In the genomic region with DNA sequence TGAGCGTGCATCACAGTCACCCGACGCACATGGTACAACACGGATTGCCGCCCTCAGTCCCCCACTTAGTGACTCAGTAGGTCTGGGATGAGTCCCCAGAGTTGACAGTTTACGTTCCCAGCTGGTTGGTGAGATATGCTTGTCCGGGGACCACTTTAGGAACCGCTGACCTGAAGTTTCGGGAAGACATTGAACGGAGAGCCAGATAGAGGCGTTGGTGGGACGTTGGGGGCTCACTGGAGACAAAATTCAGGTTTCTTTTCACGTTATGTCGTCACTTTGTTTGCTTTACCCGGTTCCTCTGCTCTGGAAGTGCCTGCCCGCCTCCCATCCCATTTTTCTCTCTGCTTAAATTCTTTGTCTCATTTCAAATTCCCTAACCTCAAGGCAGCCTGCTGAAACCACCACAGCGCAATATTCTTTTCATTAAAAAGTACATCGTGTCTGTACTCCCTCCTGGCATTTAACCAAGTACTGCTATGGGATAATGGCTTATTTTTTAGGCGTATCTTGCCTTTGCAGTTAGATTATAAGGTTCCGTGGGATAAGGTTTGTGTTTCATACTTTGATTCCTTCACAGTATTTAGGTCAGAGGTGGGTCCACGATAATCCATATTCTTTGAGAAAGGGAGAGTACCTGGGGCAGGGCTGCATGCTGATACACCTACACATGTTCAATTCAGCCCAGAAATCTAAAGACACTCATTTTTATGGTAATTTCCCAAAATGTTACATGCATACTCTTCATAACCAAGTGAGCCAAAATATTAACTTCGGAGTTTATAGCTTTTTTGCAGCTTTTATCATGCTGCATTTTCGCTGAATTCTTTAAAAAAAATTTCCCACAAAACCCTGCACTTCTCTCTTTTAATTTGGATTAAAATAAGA, we compare ENCODE assay signal across 8 cellular contexts. TPM values are rescaled to one million over a fixed set of nuclear protein-coding genes. Genes with fewer than 3 reads are reported as not detected.
DNase-seq lines count a peak whose midpoint lies in the region; ATAC-seq lines count a peak whose summit lies in the region.

No MANE protein-coding gene starts in this region.

- intact Hi-C loops in Right ventricle myocardium superior (cut with DNase I), result no loop called here
- intact Hi-C loops in left ventricle myocardium superior (cut with micrococcal nuclease), result no loop called here
- intact Hi-C loops in activated T-helper 2 cell treated with anti-CD3 and anti-CD28 coated beads, Interferon-gamma antibody, Interleukin-2, Interleukin-4, amounts not matched to agents 10 μg/mL and 5 μg/mL and 100 μg/mL, durations not matched to agents 14 hours and 24 hours and 36 hours (cut with micrococcal nuclease), result loop anchor here (1.0 to 5.0 kb wide), 6 partner anchors 11 to 209 kb away; a partner anchor contains a TSS

- peak; percentile 45 for DNase-seq in Right ventricle myocardium superior
- DNase-seq in left ventricle myocardium superior, result no peak
- DNase-seq in activated T-helper 2 cell treated with anti-CD3 and anti-CD28 coated beads, Interferon-gamma antibody, Interleukin-2, Interleukin-4, amounts not matched to agents 10 μg/mL and 5 μg/mL and 100 μg/mL, durations not matched to agents 14 hours and 24 hours and 36 hours (ENCODE audit: low spot score), result no peak
- no peak for DNase-seq in cortex of kidney (lab: John Stamatoyannopoulos, UW)
- no peak for DNase-seq in SK-N-DZ (ENCODE audit: low spot score)

- no peaks in the 10 kb centered on the region for H3K9me3 Mint-ChIP-seq in activated T-helper 2 cell treated with anti-CD3 and anti-CD28 coated beads, Interferon-gamma antibody, Interleukin-2, Interleukin-4, amounts not matched to agents 10 μg/mL and 5 μg/mL and 100 μg/mL, durations not matched to agents 14 hours and 24 hours and 36 hours

- H3K9ac ChIP-seq in iPS-20b (ENCODE audit: low read depth, low read length) (peak overlapping the region; percentile 77; the same call in 1 of the 2 replicates), subcutaneous abdominal adipose tissue (ENCODE audit: low read length in 5 of 5) (peak overlapping the region; percentile 85 to 94 (median 89))

- H3K27me3 ChIP-seq in iPS-20b (ENCODE audit: insufficient read depth, low read length) (peaks cover 8% of the 10 kb centered on the region; the same call in 1 of the 2 replicates), subcutaneous abdominal adipose tissue (ENCODE audit: control insufficient read depth in 5 of 5, insufficient read depth in 4 of 5, low read length in 5 of 5) (no peaks in the 10 kb centered on the region)

- peaks cover 36% of the 10 kb centered on the region for H3K4me1 Mint-ChIP-seq in activated T-helper 2 cell treated with anti-CD3 and anti-CD28 coated beads, Interferon-gamma antibody, Interleukin-2, Interleukin-4, amounts not matched to agents 10 μg/mL and 5 μg/mL and 100 μg/mL, durations not matched to agents 14 hours and 24 hours and 36 hours (ENCODE audit: low read depth)

- peak overlapping the region; percentile 88 for H3K4me3 Mint-ChIP-seq in activated T-helper 2 cell treated with anti-CD3 and anti-CD28 coated beads, Interferon-gamma antibody, Interleukin-2, Interleukin-4, amounts not matched to agents 10 μg/mL and 5 μg/mL and 100 μg/mL, durations not matched to agents 14 hours and 24 hours and 36 hours (ENCODE audit: low read depth)

- ATAC-seq in Right ventricle myocardium superior (ENCODE audit: poor library complexity) (no peak), left ventricle myocardium superior (no peak), HG02759 (IDR thresholded peaks at IDR 0.05; ENCODE audit: unreplicated experiment) (no peak)

- H3K36me3 Mint-ChIP-seq in activated T-helper 2 cell treated with anti-CD3 and anti-CD28 coated beads, Interferon-gamma antibody, Interleukin-2, Interleukin-4, amounts not matched to agents 10 μg/mL and 5 μg/mL and 100 μg/mL, durations not matched to agents 14 hours and 24 hours and 36 hours (ENCODE audit: low read depth), result peaks cover 32% of the 10 kb centered on the region

- H3K4me1 ChIP-seq in iPS-20b (ENCODE audit: insufficient read depth, low read length) (no peaks in the 10 kb centered on the region), subcutaneous abdominal adipose tissue (ENCODE audit: control insufficient read depth in 5 of 5, insufficient read depth in 5 of 5, low read length in 5 of 5) (peaks cover 2 to 48% (median 44%) of the 10 kb centered on the region in 5 donors)

- H3K9me3 ChIP-seq in iPS-20b (ENCODE audit: insufficient read depth, low read depth, low read length) (no peaks in the 10 kb centered on the region), subcutaneous abdominal adipose tissue (ENCODE audit: control insufficient read depth in 5 of 5, low read length in 5 of 5) (no peaks in the 10 kb centered on the region)

- H3K27ac Mint-ChIP-seq in activated T-helper 2 cell treated with anti-CD3 and anti-CD28 coated beads, Interferon-gamma antibody, Interleukin-2, Interleukin-4, amounts not matched to agents 10 μg/mL and 5 μg/mL and 100 μg/mL, durations not matched to agents 14 hours and 24 hours and 36 hours, result peak overlapping the region; percentile 92

- H3K27ac ChIP-seq in iPS-20b (ENCODE audit: low read length) (no peak overlapping the region), subcutaneous abdominal adipose tissue (ENCODE audit: low read depth, low read length) (peak overlapping the region; percentile 89)

- H3K36me3 ChIP-seq in iPS-20b (ENCODE audit: insufficient read depth, low read depth, low read length) (peaks cover 12% of the 10 kb centered on the region), subcutaneous abdominal adipose tissue (ENCODE audit: control insufficient read depth in 5 of 5, insufficient read depth in 5 of 5, low read length in 5 of 5) (peaks cover 3 to 9% (median 8%) of the 10 kb centered on the region in 5 donors)

- peak overlapping the region; percentile 75 for H3K4me3 ChIP-seq in iPS-20b (ENCODE audit: low read length)
- H3K4me3 ChIP-seq in subcutaneous abdominal adipose tissue (ENCODE audit: low read depth in 1 of 5, low read length in 5 of 5), result peak overlapping the region; percentile 85 to 99 (median 91)

- H3K27me3 Mint-ChIP-seq in activated T-helper 2 cell treated with anti-CD3 and anti-CD28 coated beads, Interferon-gamma antibody, Interleukin-2, Interleukin-4, amounts not matched to agents 10 μg/mL and 5 μg/mL and 100 μg/mL, durations not matched to agents 14 hours and 24 hours and 36 hours (ENCODE audit: low read depth), result peaks cover 2% of the 10 kb centered on the region

RNA-seq across cellular contexts. Expression of a gene that starts 0.9 kb away (rescaled TPM):
- total RNA-seq in Right ventricle myocardium superior (8.8 TPM), left ventricle myocardium superior (8.8 TPM)
- total RNA-seq in activated T-helper 2 cell treated with anti-CD3 and anti-CD28 coated beads, Interferon-gamma antibody, Interleukin-2, Interleukin-4, amounts not matched to agents 10 μg/mL and 5 μg/mL and 100 μg/mL, durations not matched to agents 14 hours and 24 hours and 36 hours, result 4.3 and 4.4 TPM in 2 replicates
- polyA plus RNA-seq in SK-N-DZ (2014; cell fraction: cytosol; rRNA removed), result 1.2 and 3.7 TPM in 2 replicates
- 2.0 and 2.3 TPM in 2 replicates for polyA plus RNA-seq in SK-N-DZ (2014; cell fraction: nucleus; rRNA removed)

RNA-seq across cellular contexts. Expression of a gene that starts 10.9 kb away (rescaled TPM):
- total RNA-seq in Right ventricle myocardium superior (671 TPM), left ventricle myocardium superior (751 TPM)
- total RNA-seq in activated T-helper 2 cell treated with anti-CD3 and anti-CD28 coated beads, Interferon-gamma antibody, Interleukin-2, Interleukin-4, amounts not matched to agents 10 μg/mL and 5 μg/mL and 100 μg/mL, durations not matched to agents 14 hours and 24 hours and 36 hours, result 1,338 and 1,363 TPM in 2 replicates
- 2,705 and 2,709 TPM in 2 replicates for polyA plus RNA-seq in SK-N-DZ (2014; cell fraction: cytosol; rRNA removed)
- 1,561 and 1,953 TPM in 2 replicates for polyA plus RNA-seq in SK-N-DZ (2014; cell fraction: nucleus; rRNA removed)
